Comparison of ENCODE assay signal across 8 cellular contexts in the genomic region with DNA sequence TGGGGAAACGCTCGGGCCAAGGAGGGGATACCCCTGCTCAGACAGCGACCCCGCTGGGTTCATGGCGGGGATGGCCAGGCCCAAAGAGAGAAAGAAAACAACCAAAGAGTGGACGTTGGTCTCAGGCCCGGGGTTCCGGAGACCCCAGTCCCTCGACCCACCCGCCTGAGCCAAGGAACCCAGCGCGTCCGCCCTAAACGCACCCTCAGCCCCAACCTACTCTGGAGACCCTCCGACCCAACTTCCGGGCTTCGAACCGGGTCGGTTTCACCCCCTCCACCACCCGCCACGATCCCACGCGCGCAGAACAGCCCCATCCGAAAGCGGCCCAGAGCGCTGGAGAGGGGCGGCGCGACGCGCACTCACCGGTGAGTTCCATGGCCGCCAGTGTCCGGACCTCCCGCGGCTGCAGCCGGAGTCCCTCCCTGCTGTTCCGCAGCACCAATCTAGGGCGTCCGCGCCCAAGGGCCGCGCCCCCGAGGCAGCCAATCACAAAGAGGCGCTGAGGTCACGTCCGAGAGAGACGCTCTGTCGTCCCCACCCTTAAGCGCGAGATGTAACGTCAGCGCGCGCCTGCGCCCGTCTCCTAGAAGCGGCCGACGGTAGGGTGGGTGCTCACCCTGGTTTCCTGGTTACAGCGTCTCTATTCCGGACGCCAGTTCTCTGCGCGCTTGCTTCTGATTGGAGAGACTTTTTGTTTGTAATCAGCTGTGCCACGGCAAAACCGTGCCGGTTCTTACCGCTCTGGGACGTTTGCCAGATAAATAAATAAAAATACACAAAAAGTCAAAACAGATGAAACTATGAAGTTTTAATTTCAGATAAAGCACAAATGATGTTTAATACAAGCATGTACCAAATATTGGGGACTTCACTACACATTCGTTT. TPM values are rescaled to one million over a fixed set of nuclear protein-coding genes. Genes with fewer than 3 reads are reported as not detected.
DNase-seq lines count a peak whose midpoint lies in the region; ATAC-seq, FAIRE-seq and TF ChIP-seq lines count a peak whose summit lies in the region.

TSS of gene PIGA (minus strand) at position 389 of the 888 bp plus-strand sequence. CDS start 3,593 bp downstream, outside the sequence.

- FAIRE-seq in endothelial cell of umbilical vein (lab: Jason Lieb, UNC): peak; percentile 87

- peak within 1 kb of the TSS; percentile 89 for H3K4me3 Mint-ChIP-seq in Calu3 (ENCODE audit: low read depth, unreplicated experiment)

- H4K20me1 ChIP-seq in OCI-LY1 (ENCODE audit: insufficient read depth, low read length): no peaks in the 10 kb centered on the region
- H4K20me1 ChIP-seq in endothelial cell of umbilical vein (replicated peaks; ENCODE audit: control insufficient read depth, extremely low read depth, insufficient read depth, low read length): no peaks in the 10 kb centered on the region

- dilution Hi-C loops in endothelial cell of umbilical vein (cut with MboI; ENCODE audit: extremely low pct_ligation_motif_present, low sequenced_read_pairs): no loop called here

- H3K79me2 ChIP-seq in OCI-LY1 (ENCODE audit: insufficient read depth, low read length) (0 out of 2 replicates have a peak, but pooled peaks cover 3% of the 10 kb centered on the region), endothelial cell of umbilical vein (ENCODE audit: control insufficient read depth, insufficient read depth, low read length) (no peaks in the 10 kb centered on the region)

- H3K36me3 ChIP-seq in HUES64 (ENCODE audit: insufficient read depth, low read length) (peaks cover 21% of the 10 kb centered on the region), OCI-LY1 (ENCODE audit: insufficient read depth, low read length) (peaks cover 8% of the 10 kb centered on the region), endothelial cell of umbilical vein (ENCODE audit: control insufficient read depth in 2 of 2, extremely low read depth in 1 of 2, insufficient read depth in 2 of 2, low read length in 2 of 2) (peaks cover 0 to 3% of the 10 kb centered on the region in 2 experiments)

- peaks cover 4% of the 10 kb centered on the region; the same call in 1 of the 2 replicates for H3K27me3 ChIP-seq in HUES64 (ENCODE audit: insufficient read depth, low read length)
- H3K27me3 ChIP-seq in OCI-LY1 (ENCODE audit: insufficient read depth, low read length): no peaks in the 10 kb centered on the region
- H3K27me3 ChIP-seq in endothelial cell of umbilical vein (ENCODE audit: control insufficient read depth in 2 of 2, insufficient read depth in 2 of 2, low read length in 2 of 2): peaks cover 5 to 6% of the 10 kb centered on the region in 2 experiments

- peak; percentile 98 for ATAC-seq in GM21447 (IDR thresholded peaks at IDR 0.05; ENCODE audit: unreplicated experiment)

- H3K27ac ChIP-seq in HUES64 (ENCODE audit: low read depth, low read length) (peak within 1 kb of the TSS; percentile 60; the same call in 1 of the 2 replicates), OCI-LY1 (ENCODE audit: low read depth, low read length, poor library complexity, severe bottlenecking) (peak within 1 kb of the TSS; percentile 17), endothelial cell of umbilical vein (ENCODE audit: insufficient read depth, low read depth, low read length) (peak within 1 kb of the TSS; percentile 81)

- no peaks in the 10 kb centered on the region for H3K9me1 ChIP-seq in endothelial cell of umbilical vein (replicated peaks; ENCODE audit: control insufficient read depth, extremely low read depth, insufficient read depth, low read length)

- peak within 1 kb of the TSS; percentile 89 for H3K27ac Mint-ChIP-seq in Calu3 (ENCODE audit: unreplicated experiment)

- TF ChIP-seq CTCF in Calu3 (IDR thresholded peaks at IDR 0.05; ENCODE audit: unreplicated experiment) (no peak), OCI-LY1 (IDR thresholded peaks at IDR 0.05; ENCODE audit: low read length) (no peak), endothelial cell of umbilical vein (IDR thresholded peaks at IDR 0.05; ENCODE audit: extremely low read depth in 1 of 2, insufficient read depth in 1 of 2, low read depth in 1 of 2, low read length in 2 of 2) (no peak)

- H3K27me3 Mint-ChIP-seq in Calu3 (ENCODE audit: unreplicated experiment): no peaks in the 10 kb centered on the region

- CTCF ChIA-PET in Calu3 (lab: Charles Lee) (interaction anchor here (0.6 kb wide), 1 partner anchor 280 kb away, joined by 3 read pairs; no protein-coding TSS in a partner anchor), endothelial cell of umbilical vein (lab: Charles Lee) (interaction anchor here (1.2 kb wide), 1 partner anchor 35 kb away, joined by 4 read pairs; no protein-coding TSS in a partner anchor)

- intact Hi-C loops in Calu3 (cut with micrococcal nuclease; ENCODE audit: unreplicated experiment): no loop called here
- intact Hi-C loops in endothelial cell of umbilical vein (cut with micrococcal nuclease): loop anchor here (1.0 kb wide), 2 partner anchors 35 to 340 kb away; no protein-coding TSS in a partner anchor

- H2AFZ ChIP-seq in OCI-LY1 (ENCODE audit: low read length): peak within 1 kb of the TSS; percentile 52
- peak within 1 kb of the TSS; percentile 71 for H2AFZ ChIP-seq in endothelial cell of umbilical vein (ENCODE audit: low read depth, low read length)

- no peaks in the 10 kb centered on the region for H3K9me3 Mint-ChIP-seq in Calu3 (ENCODE audit: low read depth, unreplicated experiment)

- H3K9me3 ChIP-seq in HUES64 (ENCODE audit: insufficient read depth, low read depth, low read length): no peaks in the 10 kb centered on the region
- no peaks in the 10 kb centered on the region for H3K9me3 ChIP-seq in OCI-LY1 (ENCODE audit: low read length)
- no peaks in the 10 kb centered on the region for H3K9me3 ChIP-seq in endothelial cell of umbilical vein (replicated peaks; ENCODE audit: control insufficient read depth, insufficient read depth, low read length)

- DNase-seq in Calu3: peak; percentile 96
- DNase-seq in activated CD8-positive, alpha-beta memory T cell treated with anti-CD3 and anti-CD28 coated beads, Interleukin-2, amount 50 U/mL, for 4 hours: peak; percentile 86
- peak; percentile 97 for DNase-seq in endothelial cell of umbilical vein (ENCODE audit: low read depth, low spot score)
- peak; percentile 93 for DNase-seq in midbrain (lab: John Stamatoyannopoulos, UW)
- DNase-seq in stimulated activated CD8-positive, alpha-beta memory T cell treated with anti-CD3 and anti-CD28 coated beads, Interleukin-2, amount 100 ng/mL, for 1 hour (ENCODE audit: low read depth in 2 of 2): peak; percentile 71 to 76

- H3K4me2 ChIP-seq in OCI-LY1 (ENCODE audit: low read length) (peak within 1 kb of the TSS; percentile 94), endothelial cell of umbilical vein (ENCODE audit: insufficient read depth, low read length) (peak within 1 kb of the TSS; percentile 85)

- no peak for TF ChIP-seq POLR2A in endothelial cell of umbilical vein (IDR thresholded peaks at IDR 0.05; ENCODE audit: low read depth, low read length)

- no peaks in the 10 kb centered on the region for H3K4me1 ChIP-seq in HUES64 (ENCODE audit: insufficient read depth, low read length)
- H3K4me1 ChIP-seq in OCI-LY1 (ENCODE audit: insufficient read depth, low read length, severe bottlenecking): peaks cover 14% of the 10 kb centered on the region
- peaks cover 4% of the 10 kb centered on the region for H3K4me1 ChIP-seq in endothelial cell of umbilical vein (ENCODE audit: control insufficient read depth, extremely low read depth, insufficient read depth, low read length)

- POLR2A ChIA-PET in endothelial cell of umbilical vein (lab: Charles Lee): no interaction called here

- peaks cover 39% of the 10 kb centered on the region for H3K36me3 Mint-ChIP-seq in Calu3 (ENCODE audit: insufficient read depth, unreplicated experiment)

- WGBS in HUES64: under 1% methylated on average over 67 of the region's 72 CpGs

- peak within 1 kb of the TSS; percentile 82 for H3K9ac ChIP-seq in HUES64 (ENCODE audit: low read depth, low read length)
- peak within 1 kb of the TSS; percentile 97 for H3K9ac ChIP-seq in OCI-LY1 (ENCODE audit: low read length)
- H3K9ac ChIP-seq in endothelial cell of umbilical vein (replicated peaks; ENCODE audit: extremely low read depth, insufficient read depth, low read length): peak within 1 kb of the TSS; percentile 92

- H3K4me3 ChIP-seq in HUES64 (ENCODE audit: low read length): peak within 1 kb of the TSS; percentile 95
- H3K4me3 ChIP-seq in OCI-LY1 (ENCODE audit: low read depth, low read length, poor library complexity, severe bottlenecking): peak within 1 kb of the TSS; percentile 98
- H3K4me3 ChIP-seq in endothelial cell of umbilical vein (replicated peaks in 1 of 3; ENCODE audit: insufficient read depth in 1 of 3, low read depth in 1 of 3, low read length in 3 of 3): peak within 1 kb of the TSS; percentile 39 to 89 (median 60)

- peaks cover 16% of the 10 kb centered on the region for H3K4me1 Mint-ChIP-seq in Calu3 (ENCODE audit: low read depth, unreplicated experiment)

- BruUV-seq in Calu3 (replicated peaks; lab: Mats Ljungman, UMichigan) (no TSS peak), endothelial cell of umbilical vein (replicated peaks; lab: Mats Ljungman, UMichigan) (TSS peak; percentile 66)

- H3K9me2 ChIP-seq in OCI-LY1 (ENCODE audit: low read depth, low read length): no peaks in the 10 kb centered on the region

- no peaks in the 10 kb centered on the region for H3F3A ChIP-seq in OCI-LY1 (ENCODE audit: insufficient read depth, low read length)

TF ChIP-seq in endothelial cell of umbilical vein, 7 proteins besides CTCF, POLR2A, EP300 and RAD21:
- TF ChIP-seq EZH2 (IDR thresholded peaks at IDR 0.05; ENCODE audit: borderline replicate concordance, low read depth, low read length, severe bottlenecking) (no peak), POLR2AphosphoS5 (IDR thresholded peaks at IDR 0.05; ENCODE audit: insufficient read depth, low read depth, low read length) (peak; percentile 47)
TF ChIP-seq in endothelial cell of umbilical vein: peak in this region for 1.

RNA-seq across cellular contexts. Expression of gene PIGA, which starts in this region (rescaled TPM):
- total RNA-seq in Calu3 (2022) (34.4 and 41.5 TPM in 2 replicates), endothelial cell of umbilical vein (12.1 TPM in 2 replicates)
- polyA plus RNA-seq in HUES64 (2013, experiment 1 of 2): 7.7 TPM
- polyA plus RNA-seq in HUES64 (2013, experiment 2 of 2): 7.2 TPM
- polyA plus RNA-seq in endothelial cell of umbilical vein: 3.5 and 4.0 TPM in 2 replicates
- polyA plus RNA-seq in endothelial cell of umbilical vein (2011; cell fraction: cytosol; rRNA removed): 3.1 and 3.4 TPM in 2 replicates
- 12.9 and 16.6 TPM in 2 replicates for polyA plus RNA-seq in endothelial cell of umbilical vein (2011; cell fraction: nucleus; rRNA removed)
- 5.1 and 7.8 TPM in 2 replicates for polyA plus RNA-seq in endothelial cell of umbilical vein (2012)
- 13.1 and 14.1 TPM in 2 replicates for polyA minus RNA-seq in endothelial cell of umbilical vein
- polyA minus RNA-seq in endothelial cell of umbilical vein (2011; cell fraction: cytosol; rRNA and poly(A)+ RNA removed): 16.4 TPM
- 21.2 and 46.0 TPM in 2 replicates for polyA minus RNA-seq in endothelial cell of umbilical vein (2011; cell fraction: nucleus; rRNA and poly(A)+ RNA removed)

Comparison
In these comparisons a context has a peak if more than half of its experiments do, and no peak if none do; other contexts are left out.
1. Peak in every context shown above with its lines: DNase-seq, ATAC-seq, H3K4me3 ChIP-seq and H3K27ac ChIP-seq.
2. H3K27ac ChIP-seq: peak in every context shown above with its lines; median percentile 81 in endothelial cell of umbilical vein; 60 in HUES64; 17 in OCI-LY1.